Comparison of ENCODE assay signal across 15 cellular contexts in genomic region chr6:140623498-140623897, GRCh38.
DNase-seq lines count a peak whose midpoint lies in the region; ATAC-seq, FAIRE-seq and TF ChIP-seq lines count a peak whose summit lies in the region.
"Had no signal": no experiment of that assay in that cellular context is flagged by ENCODE, and none has a peak within 500 bp of the region (broad histone marks: within the 10 kb centered on the region; RNA-seq: fewer than 3 reads in every experiment).

No MANE protein-coding gene starts in this region.

- H3K4me1 ChIP-seq in HEK293 (ENCODE audit: control insufficient read depth, insufficient read depth, low read length) (no peaks in the 10 kb centered on the region), small intestine (ENCODE audit: control insufficient read depth in 2 of 2, insufficient read depth in 1 of 2, low read depth in 1 of 2, low read length in 1 of 2) (no peaks in the 10 kb centered on the region)
- H3K4me1 ChIP-seq: colonic mucosa, tibial artery had no signal

- H3K27me3 ChIP-seq in small intestine (ENCODE audit: control insufficient read depth in 2 of 2, insufficient read depth in 2 of 2, low read length in 2 of 2) = no peaks in the 10 kb centered on the region
- H3K27me3 ChIP-seq: colonic mucosa, tibial artery had no signal

- POLR2A ChIA-PET in HEK293 (lab: Yijun Ruan, JAX) = no interaction called here

- FAIRE-seq in small intestine (lab: Jason Lieb, UNC) = no peak

- H3K9me3 ChIP-seq in HEK293 (ENCODE audit: control insufficient read depth, insufficient read depth, low read depth, low read length) = no peaks in the 10 kb centered on the region
- no peaks in the 10 kb centered on the region for H3K9me3 ChIP-seq in SK-N-MC (ENCODE audit: low read depth, low read length)
- no peaks in the 10 kb centered on the region for H3K9me3 ChIP-seq in small intestine (ENCODE audit: control insufficient read depth, low read depth)
- H3K9me3 ChIP-seq: colonic mucosa had no signal

- DNase-seq in A172 (ENCODE audit: low spot score) (peak; percentile 89), SK-N-MC (ENCODE audit: low read depth, low spot score) (no peak), fibroblast of mammary gland (ENCODE audit: low read depth) (peak; percentile 85), small intestine (no peak)
- DNase-seq in activated CD4-positive, alpha-beta T cell treated with anti-CD3 and anti-CD28 coated beads, Interleukin-2, amount 50 U/mL, for 48 hours = no peak
- DNase-seq: 8988T; activated CD8-positive, alpha-beta T cell treated with anti-CD3 and anti-CD28 coated beads, Interleukin-2, amount 10 ng/mL, durations not matched to agents 7 days and 5 days; activated naive CD4-positive, alpha-beta T cell treated with anti-CD3 and anti-CD28 coated beads, Interleukin-2, amount 10 ng/mL, durations not matched to agents 7 days and 5 days; colonic mucosa; DMS79; tibial artery had no signal

- no peaks in the 10 kb centered on the region for H3K36me3 ChIP-seq in HEK293 (ENCODE audit: control insufficient read depth in 2 of 2, insufficient read depth in 1 of 2, low read length in 2 of 2)
- no peaks in the 10 kb centered on the region for H3K36me3 ChIP-seq in SK-N-MC (ENCODE audit: insufficient read depth, low read length)
- H3K36me3 ChIP-seq in small intestine (ENCODE audit: control insufficient read depth in 2 of 2, insufficient read depth in 2 of 2, low read length in 2 of 2) = no peaks in the 10 kb centered on the region
- H3K36me3 ChIP-seq: colonic mucosa, tibial artery had no signal

- no peak for ATAC-seq in GM18867 (IDR thresholded peaks at IDR 0.05; ENCODE audit: unreplicated experiment)
- no peak for ATAC-seq in HG03095 (IDR thresholded peaks at IDR 0.05; ENCODE audit: unreplicated experiment)
- ATAC-seq: activated CD8-positive, alpha-beta T cell treated with anti-CD3 and anti-CD28 coated beads, Interleukin-2, amount 10 ng/mL, durations not matched to agents 7 days and 5 days; left lobe of liver had no signal

- CTCF ChIA-PET in HEK293 (lab: Yijun Ruan, JAX) = no interaction called here

- peak overlapping the region; percentile 43 for H3K9ac ChIP-seq in SK-N-MC (ENCODE audit: insufficient read length)

- no peak overlapping the region for H3K27ac ChIP-seq in HEK293 (ENCODE audit: extremely low read depth, low read depth, low read length)
- H3K27ac ChIP-seq in SK-N-MC = peak overlapping the region; percentile 19
- H3K27ac ChIP-seq in small intestine (ENCODE audit: low read depth in 1 of 2, low read length in 1 of 2) = no peak overlapping the region
- H3K27ac ChIP-seq: colonic mucosa, tibial artery had no signal

- no peak overlapping the region for H3K4me3 ChIP-seq in HEK293 (ENCODE audit: low read depth, low read length)
- no peak overlapping the region for H3K4me3 ChIP-seq in SK-N-MC
- H3K4me3 ChIP-seq in fibroblast of mammary gland (ENCODE audit: control insufficient read depth, low read depth, low read length) = no peak overlapping the region
- H3K4me3 ChIP-seq in small intestine (ENCODE audit: low read depth in 1 of 2, low read length in 2 of 2) = no peak overlapping the region
- H3K4me3 ChIP-seq: colonic mucosa, tibial artery had no signal

- 68 to 78% (median 73%) methylated on average over 3 of the region's 3 CpGs for WGBS in small intestine, 3 donors

- no peak for TF ChIP-seq CTCF in HEK293 (tag by site-specific recombination; IDR thresholded peaks at IDR 0.05)
- no peak for TF ChIP-seq CTCF in fibroblast of mammary gland (conservative IDR thresholded peaks at IDR 0.05; ENCODE audit: control insufficient read depth, insufficient read depth, low read depth, low read length)

TF ChIP-seq in HEK293, 187 proteins besides CTCF, POLR2A, EP300 and RAD21:
- TF ChIP-seq GLI2 (tag by site-specific recombination; IDR thresholded peaks at IDR 0.05; ENCODE audit: borderline replicate concordance, low read depth) (no peak), ZNF391 (tag by site-specific recombination; IDR thresholded peaks at IDR 0.05; ENCODE audit: borderline replicate concordance, low read depth) (no peak), ZNF24 (tag by site-specific recombination; IDR thresholded peaks at IDR 0.05) (no peak), SETDB1 (IDR thresholded peaks at IDR 0.05; ENCODE audit: insufficient read length, low read length) (no peak), SCRT2 (tag by site-specific recombination; IDR thresholded peaks at IDR 0.05) (peak; percentile 38; the same call in 1 of the 2 replicates), ZNF518A (tag by site-specific recombination; conservative IDR thresholded peaks at IDR 0.05; ENCODE audit: low read depth) (0 out of 2 replicates have a peak, but pooled peaks have one; percentile 48), ZNF777 (tag by site-specific recombination; IDR thresholded peaks at IDR 0.05; ENCODE audit: borderline replicate concordance) (no peak), ZSCAN18 (tag by site-specific recombination; IDR thresholded peaks at IDR 0.05) (no peak), ZNF175 (tag by site-specific recombination; IDR thresholded peaks at IDR 0.05) (no peak), ZNF488 (tag by site-specific recombination; IDR thresholded peaks at IDR 0.05) (no peak), ZNF623 (tag by site-specific recombination; IDR thresholded peaks at IDR 0.05) (no peak)

Comparison
In these comparisons a context has a peak if more than half of its experiments do, and no peak if none do; other contexts are left out.
1. DNase-seq: peak in A172 (single experiment) and fibroblast of mammary gland (single experiment); none in SK-N-MC (single experiment), activated CD4-positive, alpha-beta T cell treated with anti-CD3 and anti-CD28 coated beads, Interleukin-2, amount 50 U/mL, for 48 hours (0 of 2) and small intestine (single experiment).